In genomic region chr15:45635763-45636292, GRCh38 we compare ENCODE assay signal across 9 cellular contexts. TPM values are rescaled to one million over a fixed set of nuclear protein-coding genes. Genes with fewer than 3 reads are reported as not detected.
DNase-seq lines count a peak whose midpoint lies in the region; ATAC-seq and TF ChIP-seq lines count a peak whose summit lies in the region.
"Had no signal": no experiment of that assay in that cellular context is flagged by ENCODE, and none has a peak within 500 bp of the region (broad histone marks: within the 10 kb centered on the region; RNA-seq: fewer than 3 reads in every experiment).

No MANE protein-coding gene starts in this region.

- no peak overlapping the region for H3K27ac Mint-ChIP-seq in chondrocyte (ENCODE audit: unreplicated experiment)
- H3K27ac Mint-ChIP-seq in natural killer cell, result peak overlapping the region; percentile 88 to 89

- H3K4me1 Mint-ChIP-seq in chondrocyte (ENCODE audit: low read depth) (peaks cover 46% of the 10 kb centered on the region), natural killer cell (peaks cover 35 to 39% of the 10 kb centered on the region in 2 donors)

- ATAC-seq in natural killer cell, result no peak
- ATAC-seq in GM19455 (IDR thresholded peaks at IDR 0.05; ENCODE audit: unreplicated experiment), result no peak
- no peak for ATAC-seq in HG02798 (IDR thresholded peaks at IDR 0.05; ENCODE audit: poor library complexity, unreplicated experiment)
- ATAC-seq in HG02840 (IDR thresholded peaks at IDR 0.05; ENCODE audit: low FRiP score, unreplicated experiment), result no peak

- H3K9me3 Mint-ChIP-seq in chondrocyte (ENCODE audit: low read depth) (peaks cover 3% of the 10 kb centered on the region), natural killer cell (no peaks in the 10 kb centered on the region)

- peak overlapping the region; percentile 81 for H3K4me3 ChIP-seq in AG10803 (ENCODE audit: low read length)
- peak overlapping the region; percentile 75 for H3K4me3 ChIP-seq in Jurkat, Clone E6-1 (ENCODE audit: low read length)

- intact Hi-C loops in natural killer cell (cut with micrococcal nuclease), result no loop called here

- TF ChIP-seq CTCF in AG10803 (conservative IDR thresholded peaks at IDR 0.05; ENCODE audit: low read length) (no peak), chondrocyte (IDR thresholded peaks at IDR 0.05) (no peak), natural killer cell (IDR thresholded peaks at IDR 0.05) (peak; percentile 24)

- H3K36me3 Mint-ChIP-seq in chondrocyte (ENCODE audit: low read depth) (no peaks in the 10 kb centered on the region), natural killer cell (no peaks in the 10 kb centered on the region)

- H3K4me3 Mint-ChIP-seq in chondrocyte (ENCODE audit: unreplicated experiment), result peak overlapping the region; percentile 89
- H3K4me3 Mint-ChIP-seq in natural killer cell, result peak overlapping the region; percentile 97

- H3K27me3 Mint-ChIP-seq in chondrocyte (ENCODE audit: low read depth) (no peaks in the 10 kb centered on the region), natural killer cell (ENCODE audit: low read depth in 2 of 2) (no peaks in the 10 kb centered on the region)

- DNase-seq in AG10803 (ENCODE audit: low read depth) (no peak), chondrocyte (ENCODE audit: low spot score) (no peak), natural killer cell (no peak), dedifferentiated amniotic fluid mesenchymal stem cell (ENCODE audit: extremely low spot score) (no peak)
- DNase-seq in Jurkat, Clone E6-1 (ENCODE audit: low read depth, low spot score), result no peak

RNA-seq across cellular contexts. Expression of gene SQOR, which starts 1.0 kb away (rescaled TPM):
- 24.5 TPM for polyA plus RNA-seq in Jurkat, Clone E6-1 (2012; ENCODE audit: insufficient read depth, insufficient read length)
- total RNA-seq in chondrocyte (8.9 to 10.9 TPM (median 10.5 TPM) in 3 replicates), natural killer cell (10 to 100 TPM; 22.8 to 36.5 (median 29.9) TPM)
- polyA plus RNA-seq: neural cell had no signal

RNA-seq across cellular contexts. Expression of gene BLOC1S6, which starts 48.6 kb away (rescaled TPM):
- 54.6 TPM for polyA plus RNA-seq in Jurkat, Clone E6-1 (2012; ENCODE audit: insufficient read depth, insufficient read length)
- total RNA-seq in chondrocyte (49.2 to 51.4 TPM (median 50.9 TPM) in 3 replicates), natural killer cell (10 to 100 TPM; 63.4 to 81.3 (median 65.6) TPM)
